In the genomic region with DNA sequence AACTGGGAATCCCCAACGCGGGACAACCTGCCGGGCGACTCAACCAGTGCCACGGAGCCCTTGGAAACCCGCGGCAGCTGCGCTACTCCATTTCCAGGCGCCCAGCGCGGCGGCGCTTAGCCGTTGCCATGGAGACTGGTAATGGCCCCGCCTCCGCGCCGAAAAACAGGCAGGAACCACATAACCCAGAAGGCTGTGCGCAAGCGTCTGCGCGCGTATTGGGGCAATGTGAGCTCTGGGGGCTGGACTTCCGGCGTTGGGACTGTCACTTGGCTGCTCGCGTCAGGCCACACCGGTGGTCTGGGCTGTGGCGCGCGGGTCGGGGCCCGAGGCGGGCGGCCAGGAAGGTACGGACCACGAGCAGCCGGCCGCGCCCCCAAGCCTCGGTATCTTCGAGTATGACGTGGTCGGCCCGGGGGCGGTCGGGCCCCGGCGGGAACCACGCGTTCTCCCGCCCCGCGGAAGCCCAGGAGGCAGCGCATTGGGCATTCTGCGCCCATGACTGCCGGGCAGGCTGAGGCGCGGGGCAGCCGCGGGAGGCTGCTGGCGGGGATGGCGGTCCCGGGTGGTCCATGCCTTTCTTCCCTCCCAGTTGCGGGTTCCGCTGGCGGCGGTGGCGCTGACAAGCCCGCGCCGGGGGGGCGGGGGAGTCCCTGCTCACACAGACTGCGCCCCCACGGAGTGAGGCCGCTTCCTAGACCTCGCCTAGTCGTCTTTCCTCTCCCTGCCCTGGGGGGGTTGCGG, we compare ENCODE assay signal across 8 cellular contexts. TPM values are rescaled to one million over a fixed set of nuclear protein-coding genes. Genes with fewer than 3 reads are reported as not detected.
DNase-seq lines count a peak whose midpoint lies in the region; TF ChIP-seq lines count a peak whose summit lies in the region.

Gene ZNF324B, plus strand, starts transcription at position 265 of the 744 bp plus-strand sequence. CDS start 2,080 bp downstream, outside the sequence.

- peaks cover 12 to 13% of the 10 kb centered on the region in 2 experiments for H3K4me1 Mint-ChIP-seq in H9
- peaks cover 21% of the 10 kb centered on the region for H3K4me1 Mint-ChIP-seq in nephron progenitor cell
- peaks cover 30% of the 10 kb centered on the region for H3K4me1 Mint-ChIP-seq in stimulated activated naive CD8-positive, alpha-beta T cell treated with anti-CD3 and anti-CD28 coated beads, Interleukin-15, Interleukin-2, amounts not matched to agents 100 ng/mL and 50 ng/mL, for 24 hours (ENCODE audit: low read depth)

- H3K27me3 ChIP-seq in H9 (ENCODE audit: insufficient read depth, low read length), result peaks cover 3% of the 10 kb centered on the region; the same call in 1 of the 2 replicates

- H2BK120ac ChIP-seq in H9 (ENCODE audit: low read depth, low read length, poor library complexity, severe bottlenecking), result no peak within 1 kb of the TSS

- no peak within 1 kb of the TSS for H3K56ac ChIP-seq in H9 (ENCODE audit: insufficient read length, low read depth, low read length)

- H3K9me3 Mint-ChIP-seq in H9, result peaks cover 29 to 32% of the 10 kb centered on the region in 2 experiments
- peaks cover 47% of the 10 kb centered on the region for H3K9me3 Mint-ChIP-seq in nephron progenitor cell
- H3K9me3 Mint-ChIP-seq in stimulated activated naive CD8-positive, alpha-beta T cell treated with anti-CD3 and anti-CD28 coated beads, Interleukin-15, Interleukin-2, amounts not matched to agents 100 ng/mL and 50 ng/mL, for 24 hours, result peaks cover 17% of the 10 kb centered on the region

- peaks cover 55% of the 10 kb centered on the region for H3K27me3 Mint-ChIP-seq in H9 (ENCODE audit: low read depth)
- H3K27me3 Mint-ChIP-seq in nephron progenitor cell (ENCODE audit: low read depth, poor library complexity), result peaks cover 61% of the 10 kb centered on the region
- H3K27me3 Mint-ChIP-seq in stimulated activated naive CD8-positive, alpha-beta T cell treated with anti-CD3 and anti-CD28 coated beads, Interleukin-15, Interleukin-2, amounts not matched to agents 100 ng/mL and 50 ng/mL, for 24 hours, result peaks cover 28% of the 10 kb centered on the region

- no peaks in the 10 kb centered on the region; the same call in 1 of the 2 replicates for H3K36me3 ChIP-seq in ES-I3 (ENCODE audit: insufficient read depth, low read length)

- H3K4me3 Mint-ChIP-seq in H9 (peak within 1 kb of the TSS; percentile 71 to 84), nephron progenitor cell (peak within 1 kb of the TSS; percentile 93)
- H3K4me3 Mint-ChIP-seq in stimulated activated naive CD8-positive, alpha-beta T cell treated with anti-CD3 and anti-CD28 coated beads, Interleukin-15, Interleukin-2, amounts not matched to agents 100 ng/mL and 50 ng/mL, for 24 hours, result peak within 1 kb of the TSS; percentile 82

- H3K9me3 ChIP-seq in ES-I3 (ENCODE audit: control insufficient read depth, insufficient read depth, low read length) (no peaks in the 10 kb centered on the region), H9 (ENCODE audit: control insufficient read depth, low read depth, low read length) (peaks cover 4% of the 10 kb centered on the region)

- H3K36me3 Mint-ChIP-seq in H9 (ENCODE audit: insufficient read depth in 1 of 3, low read depth in 3 of 3) (peaks cover 3 to 12% (median 8%) of the 10 kb centered on the region in 3 experiments; a peak in 5 of 7 replicates), nephron progenitor cell (ENCODE audit: low read depth) (peaks cover 12% of the 10 kb centered on the region)
- H3K36me3 Mint-ChIP-seq in stimulated activated naive CD8-positive, alpha-beta T cell treated with anti-CD3 and anti-CD28 coated beads, Interleukin-15, Interleukin-2, amounts not matched to agents 100 ng/mL and 50 ng/mL, for 24 hours (ENCODE audit: low read depth), result peaks cover 20% of the 10 kb centered on the region

- no peak within 1 kb of the TSS for H2BK12ac ChIP-seq in H9 (ENCODE audit: insufficient read length, low read depth, low read length)

- H2BK5ac ChIP-seq in H9 (ENCODE audit: insufficient read length, low read length), result no peak within 1 kb of the TSS

- no peak within 1 kb of the TSS for H4K91ac ChIP-seq in H9 (ENCODE audit: insufficient read length, low read depth, low read length)

- H2BK15ac ChIP-seq in H9 (ENCODE audit: low read depth, low read length), result no peak within 1 kb of the TSS

- H4K20me1 ChIP-seq in H9 (ENCODE audit: control insufficient read depth, insufficient read depth, insufficient read length), result no peaks in the 10 kb centered on the region

- no peak within 1 kb of the TSS for H3K4ac ChIP-seq in H9 (ENCODE audit: low read depth, low read length)

- H3K27ac ChIP-seq in H9 (ENCODE audit: insufficient read length, low read depth, low read length), result no peak within 1 kb of the TSS

- no peak within 1 kb of the TSS for H3T11ph ChIP-seq in H9 (ENCODE audit: low read length)

- no peaks in the 10 kb centered on the region for H3K4me1 ChIP-seq in ES-I3 (ENCODE audit: insufficient read depth, low read length)
- H3K4me1 ChIP-seq in H9 (ENCODE audit: insufficient read depth, low read length), result no peaks in the 10 kb centered on the region

- H3K18ac ChIP-seq in H9 (ENCODE audit: insufficient read length, low read depth, low read length), result no peak within 1 kb of the TSS

- peaks cover 3% of the 10 kb centered on the region for H3K23me2 ChIP-seq in H9 (ENCODE audit: insufficient read length, low read depth, low read length, poor library complexity, severe bottlenecking)

- H3K79me2 ChIP-seq in H9 (ENCODE audit: insufficient read depth, low read length), result no peaks in the 10 kb centered on the region

- H4K5ac ChIP-seq in H9 (ENCODE audit: insufficient read length, low read depth, low read length), result no peak within 1 kb of the TSS

- no CpG with 5 or more reads among the region's 79 CpGs for WGBS in H9 (ENCODE audit: extremely low coverage, insufficient read length, low lambda C conversion rate)

- no peak within 1 kb of the TSS for H2AK5ac ChIP-seq in H9 (ENCODE audit: insufficient read length, low read length)

- TF ChIP-seq CTCF in H9 (conservative IDR thresholded peaks at IDR 0.05) (no peak), nephron progenitor cell (IDR thresholded peaks at IDR 0.05) (no peak)

- peak; percentile 85 for TF ChIP-seq POLR2A in Raji (IDR thresholded peaks at IDR 0.05; ENCODE audit: insufficient read depth, low read depth, low read length)

- H3K4me2 ChIP-seq in H9 (ENCODE audit: insufficient read depth, insufficient read length, low read length), result peak within 1 kb of the TSS; percentile 49

- H3K27ac Mint-ChIP-seq in H9 (no peak within 1 kb of the TSS), nephron progenitor cell (peak within 1 kb of the TSS; percentile 68)
- peak within 1 kb of the TSS; percentile 18 for H3K27ac Mint-ChIP-seq in stimulated activated naive CD8-positive, alpha-beta T cell treated with anti-CD3 and anti-CD28 coated beads, Interleukin-15, Interleukin-2, amounts not matched to agents 100 ng/mL and 50 ng/mL, for 24 hours

- H4K8ac ChIP-seq in H9 (replicated peaks; ENCODE audit: insufficient read length, low read depth, low read length), result no peak within 1 kb of the TSS

- H3K23ac ChIP-seq in H9 (ENCODE audit: insufficient read length, low read depth, low read length), result no peak within 1 kb of the TSS

- no peaks in the 10 kb centered on the region for H3K79me1 ChIP-seq in H9 (ENCODE audit: insufficient read depth, low read depth, low read length, poor library complexity, severe bottlenecking)

- peak within 1 kb of the TSS; percentile 65 for H3K9ac ChIP-seq in ES-I3 (ENCODE audit: low read depth, low read length)
- no peak within 1 kb of the TSS for H3K9ac ChIP-seq in H9 (ENCODE audit: extremely low read depth, insufficient read length, low read length)

- peak within 1 kb of the TSS; percentile 80 for H2AFZ ChIP-seq in H9 (ENCODE audit: low read length)

- no peak within 1 kb of the TSS for H2BK20ac ChIP-seq in H9 (ENCODE audit: low read depth, low read length, poor library complexity, severe bottlenecking)

- H3K14ac ChIP-seq in H9 (ENCODE audit: insufficient read depth, low read length), result no peak within 1 kb of the TSS; the same call in 1 of the 2 replicates

- DNase-seq in H9, result peak; percentile 98
- DNase-seq in M059J (ENCODE audit: low read depth), result peak; percentile 96
- peak; percentile 94 for DNase-seq in activated T-helper 9 cell treated with anti-CD3 and anti-CD28 coated beads, Interleukin-2, amount 50 U/mL, for 16 hours (ENCODE audit: low read depth)
- DNase-seq in fibroblast of the conjunctiva (ENCODE audit: low read depth), result peak; percentile 88
- peak; percentile 97 for DNase-seq in nephron progenitor cell

RNA-seq across cellular contexts. Expression of gene ZNF324B, which starts in this region (rescaled TPM):
- 6.3 and 8.7 TPM in 2 replicates for total RNA-seq in H9 (2021)
- total RNA-seq in M059J (2014; rRNA removed; shearing (Covaris generic)), result 6.6 and 16.3 TPM in 2 replicates

Comparison
In these comparisons a context has a peak if more than half of its experiments do, and no peak if none do; other contexts are left out.
1. H3K27ac Mint-ChIP-seq: peak in nephron progenitor cell (single experiment) and stimulated activated naive CD8-positive, alpha-beta T cell treated with anti-CD3 and anti-CD28 coated beads, Interleukin-15, Interleukin-2, amounts not matched to agents 100 ng/mL and 50 ng/mL, for 24 hours (single experiment); none in H9 (0 of 3).
2. Peak in every context shown above with its lines, with median percentiles within 50 percentile points of each other: DNase-seq and H3K4me3 Mint-ChIP-seq.